In the genomic region with DNA sequence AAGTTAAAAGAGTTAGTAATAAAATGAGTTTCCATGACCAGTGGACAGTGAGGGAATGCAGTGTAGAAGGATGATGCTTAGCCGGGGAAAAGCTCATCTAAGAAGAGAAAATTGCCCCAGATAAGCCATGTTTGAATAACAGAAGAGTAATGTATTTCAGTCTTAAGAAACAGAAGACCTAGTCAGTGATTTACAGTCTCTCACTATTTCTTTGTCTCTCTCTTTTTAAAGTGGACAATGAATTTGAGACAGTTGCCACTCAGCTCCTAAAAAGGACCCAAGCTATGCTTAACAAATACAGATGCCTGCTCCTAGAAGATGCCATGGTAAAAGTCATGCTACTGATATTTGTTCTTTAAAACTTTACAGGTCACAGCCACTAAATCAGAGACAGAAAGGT, we compare ENCODE assay signal across 20 cellular contexts. TPM values are rescaled to one million over a fixed set of nuclear protein-coding genes. Genes with fewer than 3 reads are reported as not detected.
DNase-seq lines count a peak whose midpoint lies in the region; ATAC-seq and TF ChIP-seq lines count a peak whose summit lies in the region.
"Had no signal": no experiment of that assay in that cellular context is flagged by ENCODE, and none has a peak within 500 bp of the region (broad histone marks: within the 10 kb centered on the region; RNA-seq: fewer than 3 reads in every experiment).

No MANE protein-coding gene starts in this region.

- H3K36me3 Mint-ChIP-seq in activated T-cell treated with anti-CD3 and anti-CD28 coated beads, Interleukin-2, amount 50 U/mL, for 24 hours (ENCODE audit: low read depth): peaks cover 65% of the 10 kb centered on the region
- peaks cover 36% of the 10 kb centered on the region for H3K36me3 Mint-ChIP-seq in activated T-cell treated with anti-CD3 and anti-CD28 coated beads, Interleukin-2, amount 50 U/mL, for 4 hours (ENCODE audit: insufficient read depth)
- peaks cover 81% of the 10 kb centered on the region for H3K36me3 Mint-ChIP-seq in CD8-positive, alpha-beta T cell
- H3K36me3 Mint-ChIP-seq in nephron progenitor cell (ENCODE audit: low read depth): peaks cover 49% of the 10 kb centered on the region
- H3K36me3 Mint-ChIP-seq in effector memory CD8-positive, alpha-beta T cell (ENCODE audit: insufficient read depth): peaks cover 93% of the 10 kb centered on the region

- intact Hi-C loops in CD8-positive, alpha-beta T cell (cut with DNase I, micrococcal nuclease): no loop called here

- no peaks in the 10 kb centered on the region for H3K27me3 Mint-ChIP-seq in activated T-cell treated with anti-CD3 and anti-CD28 coated beads, Interleukin-2, amount 50 U/mL, for 24 hours
- no peaks in the 10 kb centered on the region for H3K27me3 Mint-ChIP-seq in activated T-cell treated with anti-CD3 and anti-CD28 coated beads, Interleukin-2, amount 50 U/mL, for 4 hours (ENCODE audit: low read depth)
- H3K27me3 Mint-ChIP-seq in CD8-positive, alpha-beta T cell (ENCODE audit: low read depth): no peaks in the 10 kb centered on the region
- H3K27me3 Mint-ChIP-seq in nephron progenitor cell (ENCODE audit: low read depth, poor library complexity): no peaks in the 10 kb centered on the region
- no peaks in the 10 kb centered on the region for H3K27me3 Mint-ChIP-seq in effector memory CD8-positive, alpha-beta T cell
- H3K27me3 Mint-ChIP-seq: CD4-positive, alpha-beta T cell had no signal

- peaks cover 51% of the 10 kb centered on the region for H3K36me3 ChIP-seq in CD8-positive, alpha-beta T cell (ENCODE audit: insufficient read depth, low read length)
- peaks cover 71% of the 10 kb centered on the region for H3K36me3 ChIP-seq in WERI-Rb-1

- H3K4me1 ChIP-seq in CD8-positive, alpha-beta T cell (ENCODE audit: insufficient read depth, low read length): no peaks in the 10 kb centered on the region
- H3K4me1 ChIP-seq: BE2C; BLaER1 treated with 17β-estradiol and CSF1 and Interleukin-3, amounts not matched to agents 10 nM and 100 nM; Caco-2 had no signal

- POLR2A ChIA-PET in CD8-positive, alpha-beta T cell (lab: Charles Lee): interaction anchor here (0.6 to 1.3 kb wide), 3 partner anchors 17 to 114 kb away, joined by 3 to 6 read pairs (median 4); a partner anchor contains a TSS

- H3K4me3 Mint-ChIP-seq in activated T-cell treated with anti-CD3 and anti-CD28 coated beads, Interleukin-2, amount 50 U/mL, for 24 hours: no peak overlapping the region
- H3K4me3 Mint-ChIP-seq in activated T-cell treated with anti-CD3 and anti-CD28 coated beads, Interleukin-2, amount 50 U/mL, for 4 hours: no peak overlapping the region
- no peak overlapping the region for H3K4me3 Mint-ChIP-seq in CD8-positive, alpha-beta T cell
- H3K4me3 Mint-ChIP-seq in nephron progenitor cell: no peak overlapping the region
- no peak overlapping the region for H3K4me3 Mint-ChIP-seq in effector memory CD8-positive, alpha-beta T cell
- H3K4me3 Mint-ChIP-seq: CD14-positive monocyte; CD4-positive, alpha-beta T cell had no signal

- no peak for TF ChIP-seq CTCF in CD8-positive, alpha-beta T cell (IDR thresholded peaks at IDR 0.05)
- no peak for TF ChIP-seq CTCF in WERI-Rb-1 (IDR thresholded peaks at IDR 0.05; ENCODE audit: low read depth, low read length)
- TF ChIP-seq CTCF in nephron progenitor cell (IDR thresholded peaks at IDR 0.05): no peak

- H3K27me3 ChIP-seq in CD8-positive, alpha-beta T cell (ENCODE audit: insufficient read depth, low read length): no peaks in the 10 kb centered on the region
- H3K27me3 ChIP-seq in WERI-Rb-1 (ENCODE audit: insufficient read depth, low read depth, severe bottlenecking): no peaks in the 10 kb centered on the region
- H3K27me3 ChIP-seq: BE2C; BLaER1 treated with 17β-estradiol and CSF1 and Interleukin-3, amounts not matched to agents 10 nM and 100 nM had no signal

- peaks cover 1% of the 10 kb centered on the region for H3K4me1 Mint-ChIP-seq in activated T-cell treated with anti-CD3 and anti-CD28 coated beads, Interleukin-2, amount 50 U/mL, for 24 hours (ENCODE audit: low read depth)
- no peaks in the 10 kb centered on the region for H3K4me1 Mint-ChIP-seq in activated T-cell treated with anti-CD3 and anti-CD28 coated beads, Interleukin-2, amount 50 U/mL, for 4 hours (ENCODE audit: low read depth)
- peaks cover 2% of the 10 kb centered on the region for H3K4me1 Mint-ChIP-seq in CD8-positive, alpha-beta T cell (ENCODE audit: low read depth)
- H3K4me1 Mint-ChIP-seq in nephron progenitor cell: no peaks in the 10 kb centered on the region
- H3K4me1 Mint-ChIP-seq in effector memory CD8-positive, alpha-beta T cell (ENCODE audit: low read depth in 2 of 2): no peaks in the 10 kb centered on the region
- H3K4me1 Mint-ChIP-seq: CD14-positive monocyte had no signal

- no peak overlapping the region for H3K4me3 ChIP-seq in CD8-positive, alpha-beta T cell (ENCODE audit: low read depth, low read length)
- H3K4me3 ChIP-seq in WERI-Rb-1 (ENCODE audit: low read depth, low read length): no peak overlapping the region
- H3K4me3 ChIP-seq: BLaER1 treated with 17β-estradiol and CSF1 and Interleukin-3, amounts not matched to agents 10 nM and 100 nM; GM23248 had no signal

- no peaks in the 10 kb centered on the region for H3K9me3 ChIP-seq in CD8-positive, alpha-beta T cell (ENCODE audit: low read length)
- H3K9me3 ChIP-seq in WERI-Rb-1 (ENCODE audit: severe bottlenecking): no peaks in the 10 kb centered on the region
- H3K9me3 ChIP-seq: BE2C; BLaER1 treated with 17β-estradiol and CSF1 and Interleukin-3, amounts not matched to agents 10 nM and 100 nM; Caco-2 had no signal

- no peak overlapping the region for H3K27ac ChIP-seq in CD8-positive, alpha-beta T cell (ENCODE audit: low read depth, low read length)
- H3K27ac ChIP-seq in WERI-Rb-1: peak overlapping the region; percentile 4
- H3K27ac ChIP-seq: 22Rv1; BLaER1 treated with 17β-estradiol and CSF1 and Interleukin-3, amounts not matched to agents 10 nM and 100 nM; GM23248 had no signal

- CTCF ChIA-PET in CD8-positive, alpha-beta T cell (lab: Charles Lee): interaction anchor here (3.0 kb wide), 1 partner anchor 198 kb away, joined by 13 read pairs; no protein-coding TSS in a partner anchor

- no peak for ATAC-seq in activated T-cell treated with anti-CD3 and anti-CD28 coated beads, Interleukin-2, amount 50 U/mL, for 4 hours
- no peak for ATAC-seq in CD8-positive, alpha-beta T cell
- ATAC-seq in GM18870 (IDR thresholded peaks at IDR 0.05; ENCODE audit: unreplicated experiment) (no peak), HG02642 (IDR thresholded peaks at IDR 0.05; ENCODE audit: poor library complexity, unreplicated experiment) (no peak)
- no peak for ATAC-seq in effector memory CD8-positive, alpha-beta T cell (replicated peaks)
- ATAC-seq: HCT116 had no signal

- DNase-seq in activated T-cell treated with anti-CD3 and anti-CD28 coated beads, Interleukin-2, amount 50 U/mL, for 24 hours: no peak
- DNase-seq in activated T-cell treated with anti-CD3 and anti-CD28 coated beads, Interleukin-2, amount 50 U/mL, for 4 hours: no peak
- no peak for DNase-seq in CD8-positive, alpha-beta T cell
- DNase-seq in WERI-Rb-1 (no peak), nephron progenitor cell (no peak)
- no peak for DNase-seq in effector memory CD8-positive, alpha-beta T cell
- DNase-seq: BE2C; Caco-2; CD4-positive, alpha-beta T cell; DMS153; DND-41; GM23248; H7 had no signal

- H3K9me3 Mint-ChIP-seq in activated T-cell treated with anti-CD3 and anti-CD28 coated beads, Interleukin-2, amount 50 U/mL, for 24 hours: no peaks in the 10 kb centered on the region
- H3K9me3 Mint-ChIP-seq in activated T-cell treated with anti-CD3 and anti-CD28 coated beads, Interleukin-2, amount 50 U/mL, for 4 hours: no peaks in the 10 kb centered on the region
- no peaks in the 10 kb centered on the region for H3K9me3 Mint-ChIP-seq in CD8-positive, alpha-beta T cell
- no peaks in the 10 kb centered on the region for H3K9me3 Mint-ChIP-seq in nephron progenitor cell
- no peaks in the 10 kb centered on the region for H3K9me3 Mint-ChIP-seq in effector memory CD8-positive, alpha-beta T cell
- H3K9me3 Mint-ChIP-seq: CD14-positive monocyte; CD4-positive, alpha-beta T cell had no signal

- H3K27ac Mint-ChIP-seq in activated T-cell treated with anti-CD3 and anti-CD28 coated beads, Interleukin-2, amount 50 U/mL, for 24 hours: peak overlapping the region; percentile 50
- peak overlapping the region; percentile 62 for H3K27ac Mint-ChIP-seq in CD8-positive, alpha-beta T cell
- H3K27ac Mint-ChIP-seq in nephron progenitor cell: peak overlapping the region; percentile 60
- no peak overlapping the region for H3K27ac Mint-ChIP-seq in effector memory CD8-positive, alpha-beta T cell
- H3K27ac Mint-ChIP-seq: CD4-positive, alpha-beta T cell had no signal

RNA-seq across cellular contexts. Expression of a gene that starts 19.4 kb away (rescaled TPM):
- 100 to 1,000 TPM; 262 to 307 (median 280) TPM for total RNA-seq in activated T-cell treated with anti-CD3 and anti-CD28 coated beads, Interleukin-2, amount 50 U/mL, for 4 hours
- total RNA-seq in CD8-positive, alpha-beta T cell: 10 to 100 TPM; 67.9 to 68.6 TPM

RNA-seq across cellular contexts. Expression of a gene that starts 55.8 kb away (rescaled TPM):
- not detected for total RNA-seq in activated T-cell treated with anti-CD3 and anti-CD28 coated beads, Interleukin-2, amount 50 U/mL, for 4 hours
- total RNA-seq in CD8-positive, alpha-beta T cell: not detected
- total RNA-seq: Caco-2; CD4-positive, alpha-beta T cell; GM23248; H1; H7 had no signal

Comparison
In these comparisons a context has a peak if more than half of its experiments do, and no peak if none do; other contexts are left out.
1. H3K27ac Mint-ChIP-seq: peak in activated T-cell treated with anti-CD3 and anti-CD28 coated beads, Interleukin-2, amount 50 U/mL, for 24 hours (single experiment), CD8-positive, alpha-beta T cell (single experiment) and nephron progenitor cell (single experiment); none in effector memory CD8-positive, alpha-beta T cell (0 of 2).